Comparison of ENCODE assay signal across 16 cellular contexts in genomic region chr21:35768187-35768586, GRCh38.
"Had no signal": no experiment of that assay in that cellular context is flagged by ENCODE, and none has a peak within 500 bp of the region (broad histone marks: within the 10 kb centered on the region; RNA-seq: fewer than 3 reads in every experiment).

No MANE protein-coding gene starts in this region.

- H3K27ac ChIP-seq: breast epithelium, suprapubic skin, transverse colon, uterus had no signal

- H3K4me3 Mint-ChIP-seq: activated CD4-positive, alpha-beta T cell treated with anti-CD3 and anti-CD28 coated beads, Interleukin-2, amount 10 ng/mL, durations not matched to agents 7 days and 5 days; activated naive CD4-positive, alpha-beta T cell treated with anti-CD3 and anti-CD28 coated beads for 36 hours; activated T-cell treated with anti-CD3 and anti-CD28 coated beads, Interleukin-2, amount 50 U/mL, for 4 hours; natural killer cell treated with Interleukin-12 subunit alpha and Interleukin-12 subunit beta and Interleukin-15 and Interleukin-18, amount 100 ng/mL, for 72 hours; stimulated activated naive CD8-positive, alpha-beta T cell treated with anti-CD3 and anti-CD28 coated beads, Interleukin-15, Interleukin-2, amounts not matched to agents 100 ng/mL and 50 ng/mL, for 24 hours had no signal

- H3K4me3 ChIP-seq: breast epithelium, lung, suprapubic skin, transverse colon, uterus had no signal

- H3K27ac Mint-ChIP-seq: activated CD4-positive, alpha-beta T cell treated with anti-CD3 and anti-CD28 coated beads, Interleukin-2, amount 10 ng/mL, durations not matched to agents 7 days and 5 days; activated naive CD4-positive, alpha-beta T cell treated with anti-CD3 and anti-CD28 coated beads for 36 hours; natural killer cell treated with Interleukin-12 subunit alpha and Interleukin-12 subunit beta and Interleukin-15 and Interleukin-18, amount 100 ng/mL, for 72 hours; stimulated activated naive CD8-positive, alpha-beta T cell treated with anti-CD3 and anti-CD28 coated beads, Interleukin-15, Interleukin-2, amounts not matched to agents 100 ng/mL and 50 ng/mL, for 24 hours had no signal

- H3K4me1 Mint-ChIP-seq: activated CD4-positive, alpha-beta T cell treated with anti-CD3 and anti-CD28 coated beads, Interleukin-2, amount 10 ng/mL, durations not matched to agents 7 days and 5 days had no signal

- ATAC-seq: activated T-cell treated with anti-CD3 and anti-CD28 coated beads, Interleukin-2, amount 50 U/mL, for 4 hours had no signal

- H3K4me1 ChIP-seq: breast epithelium, suprapubic skin, transverse colon, uterus had no signal

- H3K27me3 ChIP-seq: breast epithelium, suprapubic skin, transverse colon, uterus had no signal

- H3K36me3 Mint-ChIP-seq: natural killer cell treated with Interleukin-12 subunit alpha and Interleukin-12 subunit beta and Interleukin-15 and Interleukin-18, amount 100 ng/mL, for 72 hours had no signal

- H3K9me3 Mint-ChIP-seq: activated CD4-positive, alpha-beta T cell treated with anti-CD3 and anti-CD28 coated beads, Interleukin-2, amount 10 ng/mL, durations not matched to agents 7 days and 5 days; activated naive CD4-positive, alpha-beta T cell treated with anti-CD3 and anti-CD28 coated beads for 36 hours; activated T-cell treated with anti-CD3 and anti-CD28 coated beads, Interleukin-2, amount 50 U/mL, for 4 hours; natural killer cell treated with Interleukin-12 subunit alpha and Interleukin-12 subunit beta and Interleukin-15 and Interleukin-18, amount 100 ng/mL, for 72 hours; stimulated activated naive CD8-positive, alpha-beta T cell treated with anti-CD3 and anti-CD28 coated beads, Interleukin-15, Interleukin-2, amounts not matched to agents 100 ng/mL and 50 ng/mL, for 24 hours had no signal

- H3K9me3 ChIP-seq: breast epithelium, suprapubic skin, transverse colon, uterus had no signal

- DNase-seq: activated CD4-positive, alpha-beta T cell treated with anti-CD3 and anti-CD28 coated beads, Interleukin-2, amount 10 ng/mL, durations not matched to agents 7 days and 5 days; activated CD8-positive, alpha-beta memory T cell treated with anti-CD3 and anti-CD28 coated beads, Interleukin-2, amount 50 U/mL, for 4 hours; activated naive CD4-positive, alpha-beta T cell treated with anti-CD3 and anti-CD28 coated beads for 36 hours; activated T-cell treated with anti-CD3 and anti-CD28 coated beads, Interleukin-2, amount 50 U/mL, for 4 hours; anterior cingulate cortex; cerebellar nuclear complex; cortex of kidney; effector memory CD4-positive, alpha-beta T cell; T1000; transverse colon; uterus had no signal

- H3K36me3 ChIP-seq: breast epithelium, suprapubic skin, transverse colon, uterus had no signal
